16 cellular contexts compared by ENCODE assay signal in the genomic region with DNA sequence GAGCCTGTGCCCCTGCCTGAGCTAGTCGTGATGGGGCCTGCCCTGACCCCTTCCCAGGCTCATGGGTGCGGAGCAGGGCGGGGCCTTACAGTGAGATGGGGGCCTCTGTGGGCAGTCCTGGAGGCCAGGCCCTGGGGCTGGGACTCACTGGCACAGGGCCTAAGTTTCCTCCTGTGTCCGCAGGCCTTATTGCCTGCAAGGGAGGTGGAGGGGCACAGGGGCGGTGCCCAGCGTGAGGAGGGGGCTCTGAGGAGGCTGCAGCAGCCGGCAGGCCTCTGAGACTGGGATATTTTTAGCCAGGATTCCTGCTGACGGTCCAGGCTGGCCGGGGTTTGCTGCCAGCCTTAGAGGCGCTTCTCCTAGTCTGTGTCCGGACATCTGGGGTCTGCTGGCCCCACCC. TPM values are rescaled to one million over a fixed set of nuclear protein-coding genes. Genes with fewer than 3 reads are reported as not detected.
DNase-seq lines count a peak whose midpoint lies in the region; ATAC-seq and TF ChIP-seq lines count a peak whose summit lies in the region.
"Had no signal": no experiment of that assay in that cellular context is flagged by ENCODE, and none has a peak within 500 bp of the region (broad histone marks: within the 10 kb centered on the region; RNA-seq: fewer than 3 reads in every experiment).

No MANE protein-coding gene starts in this region.

- TF ChIP-seq POLR2A in gastrocnemius medialis (IDR thresholded peaks at IDR 0.05): no peak

- H3K27ac ChIP-seq in angular gyrus (ENCODE audit: low read depth, low read length): peak overlapping the region; percentile 64
- peak overlapping the region; percentile 36 for H3K27ac ChIP-seq in temporal lobe (ENCODE audit: low read depth, low read length)
- H3K27ac ChIP-seq in gastrocnemius medialis: no peak overlapping the region
- H3K27ac ChIP-seq: 22Rv1 had no signal

- in situ Hi-C loops in gastrocnemius medialis (cut with MboI; ENCODE audit: low sequenced_read_pairs in 4 of 4): no loop called here

- CTCF ChIA-PET in GM10248 (lab: Yijun Ruan, JAX): no interaction called here

- ATAC-seq in gastrocnemius medialis: no peak
- ATAC-seq: GM12878, GM23338 had no signal

- POLR2A ChIA-PET in GM10248 (lab: Yijun Ruan, JAX): no interaction called here

- H3K27me3 ChIP-seq in gastrocnemius medialis: no peaks in the 10 kb centered on the region

- H3K36me3 ChIP-seq in gastrocnemius medialis: no peaks in the 10 kb centered on the region

- TF ChIP-seq CTCF in gastrocnemius medialis (IDR thresholded peaks at IDR 0.05 in 4 of 5, conservative IDR thresholded peaks at IDR 0.05 in 1 of 5) (no peak), GM10248 (IDR thresholded peaks at IDR 0.05; ENCODE audit: control extremely low read depth, extremely low read depth, low read depth, missing control alignments) (no peak)

- DNase-seq in DMS 273 (lab: John Stamatoyannopoulos, UW; ENCODE audit: unreplicated experiment) (peak; percentile 46), DMS 273 treated with DMSO at 0.1 percent for 48 hours (lab: John Stamatoyannopoulos, UW) (no peak), myocyte (ENCODE audit: low read depth) (peak; percentile 40), gastrocnemius medialis (no peak), NCI-H748 treated with DMSO at 0.1 percent for 48 hours (lab: John Stamatoyannopoulos, UW) (no peak), GM10248 (ENCODE audit: extremely low spot score) (no peak)
- DNase-seq: Calu3; CD4-positive, CD25-positive, alpha-beta regulatory T cell; DND-41; H7 had no signal

- H3K4me1 ChIP-seq in gastrocnemius medialis: no peaks in the 10 kb centered on the region

- H3K9me3 ChIP-seq in gastrocnemius medialis: no peaks in the 10 kb centered on the region

- H3K4me3 ChIP-seq in gastrocnemius medialis: no peak overlapping the region
- H3K4me3 ChIP-seq: GM12878, GM23338 had no signal

- intact Hi-C loops in gastrocnemius medialis (cut with DNase I; ENCODE audit: low total_unique reads): no loop called here

RNA-seq across cellular contexts. Expression of a gene that starts 5.6 kb away (rescaled TPM):
- total RNA-seq in myocyte (10.5 and 12.7 TPM in 2 replicates), temporal lobe (7.6 TPM), gastrocnemius medialis (under 1 TPM in 2 of 4 donors, not detected in 2; 0.29 to 0.75 TPM)
- 1.2 TPM for polyA plus RNA-seq in myocyte (2012)
- polyA plus RNA-seq: IgD-negative memory B cell had no signal

RNA-seq across cellular contexts. Expression of a gene that starts 46.1 kb away (rescaled TPM):
- 55.7 and 72.8 TPM in 2 replicates for total RNA-seq in myocyte
- polyA plus RNA-seq in myocyte (2012): 73.4 TPM
- 23.1 TPM for total RNA-seq in temporal lobe
- total RNA-seq in gastrocnemius medialis: 100 to 1,000 TPM in 1 of 4 donors, 10 to 100 TPM in 3; 43.5 to 105 (median 67.5) TPM

Comparison
In these comparisons a context has a peak if more than half of its experiments do, and no peak if none do; other contexts are left out.
1. DNase-seq: peak in DMS 273 (single experiment) and myocyte (single experiment); none in DMS 273 treated with DMSO at 0.1 percent for 48 hours (single experiment), gastrocnemius medialis (0 of 2), NCI-H748 treated with DMSO at 0.1 percent for 48 hours (single experiment) and GM10248 (single experiment).
2. H3K27ac ChIP-seq: peak in angular gyrus (single experiment) and temporal lobe (single experiment); none in gastrocnemius medialis (0 of 4).